Comparison of ENCODE assay signal across 26 cellular contexts in genomic region chr4:95023110-95023509, GRCh38.
"Had no signal": no experiment of that assay in that cellular context is flagged by ENCODE, and none has a peak within 500 bp of the region (broad histone marks: within the 10 kb centered on the region; RNA-seq: fewer than 3 reads in every experiment).

No MANE protein-coding gene starts in this region.

- H3K9me3 Mint-ChIP-seq: activated CD4-positive, alpha-beta T cell treated with anti-CD3 and anti-CD28 coated beads, Interleukin-2, amount 10 ng/mL, durations not matched to agents 24 days and 14 days; activated CD8-positive, alpha-beta T cell treated with anti-CD3 and anti-CD28 coated beads for 36 hours; activated naive CD8-positive, alpha-beta T cell treated with anti-CD3 and anti-CD28 coated beads for 36 hours; activated T-cell treated with anti-CD3 and anti-CD28 coated beads, Interleukin-2, amount 50 U/mL, for 72 hours; activated T-helper 17 cell treated with anti-CD3 and anti-CD28 coated beads, Interleukin-2, amount 50 U/mL, for 72 hours; central memory CD8-positive, alpha-beta T cell; T-helper 1 cell treated with Interleukin-12 subunit alpha and Interleukin-12 subunit beta and Interleukin-4 antibody, amounts not matched to agents 30 μg/mL and 1 μg/mL, for 36 hours; T-helper 2 cell treated with Interferon-gamma antibody and Interleukin-4, amounts not matched to agents 5 μg/mL and 100 μg/mL, for 36 hours had no signal

- ATAC-seq: activated CD8-positive, alpha-beta T cell treated with anti-CD3 and anti-CD28 coated beads for 36 hours; activated T-cell treated with anti-CD3 and anti-CD28 coated beads, Interleukin-2, amount 50 U/mL, for 72 hours; activated T-helper 17 cell treated with anti-CD3 and anti-CD28 coated beads, Interleukin-2, amount 50 U/mL, for 72 hours; body of pancreas had no signal

- H3K36me3 ChIP-seq: SJCRH30 had no signal

- H3K36me3 Mint-ChIP-seq: activated naive CD8-positive, alpha-beta T cell treated with anti-CD3 and anti-CD28 coated beads for 36 hours had no signal

- H3K9me3 ChIP-seq: body of pancreas, SJCRH30 had no signal

- H3K27ac Mint-ChIP-seq: activated CD4-positive, alpha-beta T cell treated with anti-CD3 and anti-CD28 coated beads, Interleukin-2, amount 10 ng/mL, durations not matched to agents 24 days and 14 days; activated CD8-positive, alpha-beta T cell treated with anti-CD3 and anti-CD28 coated beads for 36 hours; activated naive CD8-positive, alpha-beta T cell treated with anti-CD3 and anti-CD28 coated beads for 36 hours; activated T-cell treated with anti-CD3 and anti-CD28 coated beads, Interleukin-2, amount 50 U/mL, for 72 hours; activated T-helper 17 cell treated with anti-CD3 and anti-CD28 coated beads, Interleukin-2, amount 50 U/mL, for 72 hours; T-helper 1 cell treated with Interleukin-12 subunit alpha and Interleukin-12 subunit beta and Interleukin-4 antibody, amounts not matched to agents 30 μg/mL and 1 μg/mL, for 36 hours; T-helper 2 cell treated with Interferon-gamma antibody and Interleukin-4, amounts not matched to agents 5 μg/mL and 100 μg/mL, for 36 hours had no signal

- DNase-seq: activated CD4-positive, alpha-beta T cell treated with anti-CD3 and anti-CD28 coated beads, Interleukin-2, amount 10 ng/mL, durations not matched to agents 24 days and 14 days; activated CD4-positive, alpha-beta T cell treated with anti-CD3 and anti-CD28 coated beads, Interleukin-2, amount 50 U/mL, for 4 hours; activated CD8-positive, alpha-beta T cell treated with anti-CD3 and anti-CD28 coated beads for 36 hours; activated effector memory CD4-positive, alpha-beta T cell treated with anti-CD3 and anti-CD28 coated beads, Interleukin-2, amount 50 U/mL, for 16 hours; activated naive CD4-positive, alpha-beta T cell; activated naive CD4-positive, alpha-beta T cell treated with anti-CD3 and anti-CD28 coated beads, Interleukin-2, amount 50 U/mL, for 16 hours; activated naive CD8-positive, alpha-beta T cell treated with anti-CD3 and anti-CD28 coated beads for 36 hours; activated T-cell treated with anti-CD3 and anti-CD28 coated beads, Interleukin-2, amount 50 U/mL, for 1 hour; activated T-cell treated with anti-CD3 and anti-CD28 coated beads, Interleukin-2, amount 50 U/mL, for 72 hours; body of pancreas; Kasumi-1; KG1; MM.1S; MV-4-11; NCI-H1092; NCI-H1436 treated with DMSO at 0.1 percent for 48 hours; NCI-H1694 treated with DMSO at 0.1 percent for 48 hours; NCI-H2029; NCI-H345; SHP77; SJCRH30 had no signal

- H3K4me1 ChIP-seq: body of pancreas, SJCRH30 had no signal

- H3K4me3 ChIP-seq: body of pancreas, SJCRH30, SK-N-MC had no signal

- H3K4me1 Mint-ChIP-seq: activated CD4-positive, alpha-beta T cell treated with anti-CD3 and anti-CD28 coated beads, Interleukin-2, amount 10 ng/mL, durations not matched to agents 24 days and 14 days; activated naive CD8-positive, alpha-beta T cell treated with anti-CD3 and anti-CD28 coated beads for 36 hours; activated T-helper 17 cell treated with anti-CD3 and anti-CD28 coated beads, Interleukin-2, amount 50 U/mL, for 72 hours; central memory CD8-positive, alpha-beta T cell had no signal

- H3K4me3 Mint-ChIP-seq: activated CD4-positive, alpha-beta T cell treated with anti-CD3 and anti-CD28 coated beads, Interleukin-2, amount 10 ng/mL, durations not matched to agents 24 days and 14 days; activated CD8-positive, alpha-beta T cell treated with anti-CD3 and anti-CD28 coated beads for 36 hours; activated naive CD8-positive, alpha-beta T cell treated with anti-CD3 and anti-CD28 coated beads for 36 hours; activated T-cell treated with anti-CD3 and anti-CD28 coated beads, Interleukin-2, amount 50 U/mL, for 72 hours; activated T-helper 17 cell treated with anti-CD3 and anti-CD28 coated beads, Interleukin-2, amount 50 U/mL, for 72 hours; central memory CD8-positive, alpha-beta T cell; T-helper 1 cell treated with Interleukin-12 subunit alpha and Interleukin-12 subunit beta and Interleukin-4 antibody, amounts not matched to agents 30 μg/mL and 1 μg/mL, for 36 hours; T-helper 2 cell treated with Interferon-gamma antibody and Interleukin-4, amounts not matched to agents 5 μg/mL and 100 μg/mL, for 36 hours had no signal

- H3K27me3 Mint-ChIP-seq: activated CD4-positive, alpha-beta T cell treated with anti-CD3 and anti-CD28 coated beads, Interleukin-2, amount 10 ng/mL, durations not matched to agents 24 days and 14 days; activated CD8-positive, alpha-beta T cell treated with anti-CD3 and anti-CD28 coated beads for 36 hours; activated naive CD8-positive, alpha-beta T cell treated with anti-CD3 and anti-CD28 coated beads for 36 hours; activated T-helper 17 cell treated with anti-CD3 and anti-CD28 coated beads, Interleukin-2, amount 50 U/mL, for 72 hours; central memory CD8-positive, alpha-beta T cell had no signal

- H3K27ac ChIP-seq: body of pancreas, SJCRH30, SK-N-MC had no signal

- H3K27me3 ChIP-seq: body of pancreas, SJCRH30 had no signal
